10 cellular contexts compared by ENCODE assay signal in genomic region chr18:79857082-79857661, GRCh38. TPM values are rescaled to one million over a fixed set of nuclear protein-coding genes. Genes with fewer than 3 reads are reported as not detected.
A peak's percentile ranks its signal among the peaks of the same experiment; 100 is the strongest.
DNase-seq lines count a peak whose midpoint lies in the region; TF ChIP-seq lines count a peak whose summit lies in the region.
"Had no signal": no experiment of that assay in that cellular context is flagged by ENCODE, and none has a peak within 500 bp of the region (broad histone marks: within the 10 kb centered on the region; RNA-seq: fewer than 3 reads in every experiment).

No MANE protein-coding gene starts in this region.

- TF ChIP-seq CTCF in fibroblast of villous mesenchyme (IDR thresholded peaks at IDR 0.05; ENCODE audit: insufficient read depth, low read depth, low read length) = no peak

- peak overlapping the region; percentile 68 for H3K27ac ChIP-seq in SJCRH30

- H3K9me3 ChIP-seq in SJCRH30 (replicated peaks) = no peaks in the 10 kb centered on the region

- no peaks in the 10 kb centered on the region for H3K27me3 ChIP-seq in SJCRH30

- H3K36me3 ChIP-seq in SJCRH30 = no peaks in the 10 kb centered on the region

- H3K4me1 ChIP-seq in SJCRH30 = peaks cover 4% of the 10 kb centered on the region

- H3K4me3 ChIP-seq in SJCRH30 = peak overlapping the region; percentile 40
- peak overlapping the region; percentile 4 for H3K4me3 ChIP-seq in fibroblast of villous mesenchyme (ENCODE audit: low read depth, low read length)
- no peak overlapping the region for H3K4me3 ChIP-seq in skeletal muscle cell (ENCODE audit: low read depth, low read length)

- DNase-seq in NCI-H1436 (lab: John Stamatoyannopoulos, UW) (peak; percentile 9), NCI-H1436 treated with DMSO at 0.1 percent for 48 hours (lab: John Stamatoyannopoulos, UW) (no peak), SJCRH30 (peak; percentile 76 to 83), fibroblast of villous mesenchyme (ENCODE audit: low read depth) (peak; percentile 48), skeletal muscle cell (ENCODE audit: low read depth) (peak; percentile 52), mesenteric fat pad (ENCODE audit: low spot score) (no peak), NOMO-1 (lab: John Stamatoyannopoulos, UW; ENCODE audit: unreplicated experiment in 2 of 2) (no peak)
- DNase-seq in stimulated activated CD4-positive, alpha-beta T cell treated with anti-CD3 and anti-CD28 coated beads, Interleukin-4, amount 100 ng/mL, for 24 hours = no peak
- DNase-seq: activated CD4-positive, alpha-beta T cell treated with anti-CD3 and anti-CD28 coated beads for 4 hours; effector CD4-positive, alpha-beta T cell had no signal

RNA-seq across cellular contexts. Expression of gene KCNG2, which starts 59.4 kb away (rescaled TPM):
- not detected in 2 replicates for total RNA-seq in SJCRH30 (2014; rRNA removed; shearing (Covaris generic))
- total RNA-seq in fibroblast of villous mesenchyme (under 0.01 and 0.64 TPM in 2 replicates), mesenteric fat pad (0.51 TPM)

Comparison
In these comparisons a context has a peak if more than half of its experiments do, and no peak if none do; other contexts are left out.
1. DNase-seq: peak in NCI-H1436 (single experiment), SJCRH30 (2 of 2), fibroblast of villous mesenchyme (single experiment) and skeletal muscle cell (single experiment); none in NCI-H1436 treated with DMSO at 0.1 percent for 48 hours (single experiment), mesenteric fat pad (single experiment), NOMO-1 (0 of 2) and stimulated activated CD4-positive, alpha-beta T cell treated with anti-CD3 and anti-CD28 coated beads, Interleukin-4, amount 100 ng/mL, for 24 hours (single experiment).